In the genomic region with DNA sequence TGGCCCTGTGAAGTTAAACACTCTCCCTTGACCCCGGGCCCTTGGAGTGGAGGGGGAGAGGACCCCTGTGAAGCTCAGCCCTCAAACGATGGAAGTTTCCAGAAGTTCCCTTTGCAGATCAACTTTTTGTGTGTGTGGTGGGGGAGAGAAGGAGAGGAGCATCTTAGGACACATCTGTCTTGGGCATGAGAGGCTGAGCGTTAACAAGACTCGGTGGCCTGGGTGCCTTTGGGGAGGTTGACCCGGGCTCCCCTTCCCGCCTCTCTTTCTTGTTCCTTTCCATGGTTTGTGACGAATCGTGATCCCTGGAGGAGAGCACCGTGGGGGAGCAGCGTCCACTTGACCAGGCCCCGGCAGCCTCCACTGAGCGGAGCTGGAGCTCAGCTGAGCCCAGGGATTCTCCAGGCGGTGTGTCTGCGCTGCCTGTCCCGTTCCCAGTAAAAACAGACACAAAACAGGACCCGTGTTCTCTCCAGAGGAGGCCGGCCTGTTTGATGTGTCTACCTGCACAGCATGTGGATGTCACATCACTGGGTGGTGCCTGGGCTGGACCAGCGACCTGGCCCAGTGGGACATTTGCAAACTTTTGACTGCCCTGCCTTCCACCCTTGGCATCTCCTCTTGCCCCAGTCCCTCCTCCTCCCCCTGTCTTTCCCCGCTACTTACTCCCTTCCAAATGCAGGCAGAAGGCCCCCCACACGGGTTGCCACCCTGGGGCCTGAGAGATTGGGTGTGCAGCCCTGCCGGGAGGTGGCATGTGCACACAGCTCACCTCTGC, we compare ENCODE assay signal across 26 cellular contexts. TPM values are rescaled to one million over a fixed set of nuclear protein-coding genes. Genes with fewer than 3 reads are reported as not detected.
A peak's percentile ranks its signal among the peaks of the same experiment; 100 is the strongest.
DNase-seq lines count a peak whose midpoint lies in the region; ATAC-seq and TF ChIP-seq lines count a peak whose summit lies in the region.
"Had no signal": no experiment of that assay in that cellular context is flagged by ENCODE, and none has a peak within 500 bp of the region (broad histone marks: within the 10 kb centered on the region; RNA-seq: fewer than 3 reads in every experiment).

No MANE protein-coding gene starts in this region.

- no peak overlapping the region for H2AFZ ChIP-seq in neuronal stem cell (ENCODE audit: low read length)

- H3K4me1 ChIP-seq in neuronal stem cell (ENCODE audit: control insufficient read depth in 2 of 2, insufficient read depth in 1 of 2, low read depth in 1 of 2, low read length in 2 of 2), result peaks cover 13 to 14% of the 10 kb centered on the region in 2 donors

- no peak overlapping the region for H3K4ac ChIP-seq in neuronal stem cell (ENCODE audit: low read length)

- no peaks in the 10 kb centered on the region for H3K9me3 Mint-ChIP-seq in stimulated activated naive CD8-positive, alpha-beta T cell treated with anti-CD3 and anti-CD28 coated beads, Interleukin-15, amount 100 ng/mL, for 72 hours
- H3K9me3 Mint-ChIP-seq in chondrocyte (ENCODE audit: low read depth), result no peaks in the 10 kb centered on the region

- no peaks in the 10 kb centered on the region for H3K79me1 ChIP-seq in neuronal stem cell (ENCODE audit: low read depth, low read length)

- no peak overlapping the region for H3K14ac ChIP-seq in neuronal stem cell (ENCODE audit: low read length)

- WGBS in neuronal stem cell (ENCODE audit: extremely low coverage in 2 of 2, insufficient read length in 2 of 2, insufficient replicate concordance in 1 of 2), 2 donors, result no CpG with 5 or more reads among the region's 21 CpGs

- H3K27ac Mint-ChIP-seq in stimulated activated naive CD8-positive, alpha-beta T cell treated with anti-CD3 and anti-CD28 coated beads, Interleukin-15, amount 100 ng/mL, for 72 hours, result no peak overlapping the region
- no peak overlapping the region for H3K27ac Mint-ChIP-seq in chondrocyte (ENCODE audit: unreplicated experiment)
- H3K27ac Mint-ChIP-seq: CD4-positive, CD25-positive, alpha-beta regulatory T cell had no signal

- no peaks in the 10 kb centered on the region for H3K9me3 ChIP-seq in neuronal stem cell (replicated peaks in 1 of 2; ENCODE audit: control insufficient read depth in 2 of 2, insufficient read depth in 1 of 2, low read depth in 1 of 2, low read length in 2 of 2)

- H2BK12ac ChIP-seq in neuronal stem cell (ENCODE audit: low read length), result no peak overlapping the region

- H3K27me3 ChIP-seq in neuronal stem cell (ENCODE audit: control insufficient read depth in 3 of 3, insufficient read depth in 3 of 3, low read depth in 1 of 3, low read length in 3 of 3), result peaks cover 49 to 92% (median 62%) of the 10 kb centered on the region in 3 experiments

- no peak overlapping the region for H3K27ac ChIP-seq in neuronal stem cell (replicated peaks; ENCODE audit: low read length)

- ATAC-seq in stimulated activated naive CD8-positive, alpha-beta T cell treated with anti-CD3 and anti-CD28 coated beads, Interleukin-15, amount 100 ng/mL, for 72 hours, result peak; percentile 10
- no peak for ATAC-seq in stimulated activated naive CD8-positive, alpha-beta T cell treated with anti-CD3 and anti-CD28 coated beads, Interleukin-15, Interleukin-2, amounts not matched to agents 100 U/mL and 50 U/mL, for 24 hours
- ATAC-seq in GM19397 (IDR thresholded peaks at IDR 0.05; ENCODE audit: unreplicated experiment), result no peak
- no peak for ATAC-seq in HG02973 (IDR thresholded peaks at IDR 0.05; ENCODE audit: unreplicated experiment)
- ATAC-seq: K562 had no signal

- no peak overlapping the region for H3K18ac ChIP-seq in neuronal stem cell (ENCODE audit: low read length)

- no peak overlapping the region for H4K8ac ChIP-seq in neuronal stem cell (ENCODE audit: low read depth, low read length)

- H3K4me2 ChIP-seq in neuronal stem cell (ENCODE audit: insufficient read depth, low read length, poor library complexity, severe bottlenecking), result no peak overlapping the region

- H3K23ac ChIP-seq in neuronal stem cell (ENCODE audit: low read depth, low read length, poor library complexity), result no peak overlapping the region

- peak overlapping the region; percentile 53 for H2AK5ac ChIP-seq in neuronal stem cell (ENCODE audit: low read depth, low read length)

- H4K91ac ChIP-seq in neuronal stem cell (ENCODE audit: low read depth, low read length, poor library complexity), result no peak overlapping the region

- no peak overlapping the region for H3K9ac ChIP-seq in neuronal stem cell (ENCODE audit: low read depth, low read length, poor library complexity)

- no peaks in the 10 kb centered on the region for H3K36me3 ChIP-seq in neuronal stem cell (replicated peaks in 1 of 2; ENCODE audit: control insufficient read depth in 2 of 2, insufficient read depth in 2 of 2, low read length in 2 of 2)

- no peak for TF ChIP-seq CTCF in chondrocyte (IDR thresholded peaks at IDR 0.05)

- H2BK120ac ChIP-seq in neuronal stem cell (ENCODE audit: low read depth, low read length), result no peak overlapping the region

- no peak overlapping the region for H3K4me3 Mint-ChIP-seq in stimulated activated naive CD8-positive, alpha-beta T cell treated with anti-CD3 and anti-CD28 coated beads, Interleukin-15, amount 100 ng/mL, for 72 hours
- no peak overlapping the region for H3K4me3 Mint-ChIP-seq in chondrocyte (ENCODE audit: unreplicated experiment)
- H3K4me3 Mint-ChIP-seq: CD4-positive, CD25-positive, alpha-beta regulatory T cell had no signal

- no peak overlapping the region for H2BK15ac ChIP-seq in neuronal stem cell (ENCODE audit: low read length)

- H3K27me3 Mint-ChIP-seq in stimulated activated naive CD8-positive, alpha-beta T cell treated with anti-CD3 and anti-CD28 coated beads, Interleukin-15, amount 100 ng/mL, for 72 hours, result peaks cover 89% of the 10 kb centered on the region
- H3K27me3 Mint-ChIP-seq in chondrocyte (ENCODE audit: low read depth), result peaks cover 59% of the 10 kb centered on the region

- no peak overlapping the region for H2BK5ac ChIP-seq in neuronal stem cell (ENCODE audit: low read length)

- no peaks in the 10 kb centered on the region for H3K36me3 Mint-ChIP-seq in chondrocyte (ENCODE audit: low read depth)
- H3K36me3 Mint-ChIP-seq: CD4-positive, CD25-positive, alpha-beta regulatory T cell had no signal

- peaks cover 33% of the 10 kb centered on the region for H3K4me1 Mint-ChIP-seq in stimulated activated naive CD8-positive, alpha-beta T cell treated with anti-CD3 and anti-CD28 coated beads, Interleukin-15, amount 100 ng/mL, for 72 hours
- peaks cover 32% of the 10 kb centered on the region for H3K4me1 Mint-ChIP-seq in chondrocyte (ENCODE audit: low read depth)

- no peak for DNase-seq in stimulated activated naive CD8-positive, alpha-beta T cell treated with anti-CD3 and anti-CD28 coated beads, Interleukin-15, amount 100 ng/mL, for 72 hours
- DNase-seq in stimulated activated naive CD8-positive, alpha-beta T cell treated with anti-CD3 and anti-CD28 coated beads, Interleukin-15, Interleukin-2, amounts not matched to agents 100 U/mL and 50 U/mL, for 24 hours, result no peak
- DNase-seq in chondrocyte (ENCODE audit: low spot score), result peak; percentile 82
- DNase-seq in neuronal stem cell (ENCODE audit: low spot score), result no peak
- no peak for DNase-seq in islet precursor cell
- DNase-seq in activated gamma-delta T cell (lab: John Stamatoyannopoulos, UW), result no peak
- DNase-seq: CD4-positive, CD25-positive, alpha-beta regulatory T cell; HCEC 1CT; Kasumi-1; MV-4-11; NCI-H1105; NCI-H1436 treated with DMSO at 0.1 percent for 48 hours; NCI-H1930; NCI-H2107; NCI-H446; NCI-H524 treated with DMSO at 0.1 percent for 48 hours; NCI-H82; NK-92 treated with Interleukin-12 subunit alpha and Interleukin-12 subunit beta, amount 100 ng/mL, for 24 hours; RPMI8226; SHP77 had no signal

- H3K4me3 ChIP-seq in neuronal stem cell (ENCODE audit: low read length in 2 of 2), result no peak overlapping the region
- H3K4me3 ChIP-seq: K562 had no signal

RNA-seq across cellular contexts. Expression of gene SHH, which starts 1.7 kb away (rescaled TPM):
- not detected in 3 replicates for total RNA-seq in chondrocyte
- 0.08 TPM for polyA plus RNA-seq in neuronal stem cell (2013, experiment 1 of 2)
- 0.06 TPM for polyA plus RNA-seq in neuronal stem cell (2013, experiment 2 of 2)
- total RNA-seq: CD4-positive, CD25-positive, alpha-beta regulatory T cell; HT1080; M059J had no signal
- polyA plus RNA-seq: BJ, K562 had no signal
